21 cellular contexts compared by ENCODE assay signal in genomic region chr14:41457393-41457792, GRCh38.
DNase-seq lines count a peak whose midpoint lies in the region; ATAC-seq and TF ChIP-seq lines count a peak whose summit lies in the region.
"Had no signal": no experiment of that assay in that cellular context is flagged by ENCODE, and none has a peak within 500 bp of the region (broad histone marks: within the 10 kb centered on the region; RNA-seq: fewer than 3 reads in every experiment).

No MANE protein-coding gene starts in this region.

- H3K27ac ChIP-seq in PC-3 (ENCODE audit: low read length), result 0 out of 2 replicates have a peak overlapping the region, but pooled peaks have one; percentile 2
- H3K27ac ChIP-seq: A549; BLaER1 treated with 17β-estradiol and CSF1 and Interleukin-3, amounts not matched to agents 10 nM and 100 nM had no signal

- no peak overlapping the region for H3K9ac ChIP-seq in PC-3 (ENCODE audit: low read length)
- H3K9ac ChIP-seq: BLaER1 treated with 17β-estradiol and CSF1 and Interleukin-3, amounts not matched to agents 10 nM and 100 nM had no signal

- no peak overlapping the region for H3K4me3 ChIP-seq in PC-3 (ENCODE audit: low read length)
- no peak overlapping the region for H3K4me3 ChIP-seq in fibroblast of pulmonary artery (replicated peaks; ENCODE audit: low read depth, low read length)
- no peak overlapping the region for H3K4me3 ChIP-seq in retinal pigment epithelial cell (ENCODE audit: low read length)
- H3K4me3 ChIP-seq: A549; BLaER1 treated with 17β-estradiol and CSF1 and Interleukin-3, amounts not matched to agents 10 nM and 100 nM; GM23338 had no signal

- intact Hi-C loops in PC-3 (cut with micrococcal nuclease), result loop anchor here (5.0 kb wide), 1 partner anchor 65 kb away; no protein-coding TSS in a partner anchor

- CTCF ChIA-PET in PC-3 (lab: Charles Lee), result no interaction called here

- BruUV-seq in PC-3 (replicated peaks; lab: Mats Ljungman, UMichigan), result no TSS peak

- peaks cover 12% of the 10 kb centered on the region; the same call in 1 of the 2 replicates for H3K4me1 ChIP-seq in PC-3 (ENCODE audit: insufficient read depth, low read length)
- H3K4me1 ChIP-seq: A549; BE2C; BLaER1 treated with 17β-estradiol and CSF1 and Interleukin-3, amounts not matched to agents 10 nM and 100 nM had no signal

- no peaks in the 10 kb centered on the region for H3K9me2 ChIP-seq in PC-3 (replicated peaks; ENCODE audit: low read length)

- H3K4me2 ChIP-seq in PC-3 (ENCODE audit: low read length), result no peak overlapping the region
- H3K4me2 ChIP-seq: A549; BLaER1 treated with 17β-estradiol and CSF1 and Interleukin-3, amounts not matched to agents 10 nM and 100 nM; GM23338 had no signal

- peak; percentile 93 for ATAC-seq in PC-3
- ATAC-seq in HG02870 (IDR thresholded peaks at IDR 0.05; ENCODE audit: unreplicated experiment), result no peak
- ATAC-seq: A549, GM23338, HCT116 had no signal

- TF ChIP-seq CTCF in PC-3 (conservative IDR thresholded peaks at IDR 0.05; ENCODE audit: low read depth, low read length) (no peak), fibroblast of pulmonary artery (IDR thresholded peaks at IDR 0.05; ENCODE audit: low read length, missing control alignments) (no peak), retinal pigment epithelial cell (conservative IDR thresholded peaks at IDR 0.05; ENCODE audit: low read depth, low read length) (no peak)

- H3K9me3 ChIP-seq in PC-3 (ENCODE audit: low read length), result no peaks in the 10 kb centered on the region
- H3K9me3 ChIP-seq: A549; BE2C; BLaER1 treated with 17β-estradiol and CSF1 and Interleukin-3, amounts not matched to agents 10 nM and 100 nM had no signal

- POLR2A ChIA-PET in PC-3 (lab: Charles Lee; ENCODE audit: unreplicated experiment), result no interaction called here

- H2AFZ ChIP-seq in PC-3 (ENCODE audit: low read length), result no peak overlapping the region
- H2AFZ ChIP-seq: GM23338 had no signal

- H3F3A ChIP-seq in PC-3 (ENCODE audit: low read length, unreplicated experiment), result no peaks in the 10 kb centered on the region

- H3K36me3 ChIP-seq in PC-3 (ENCODE audit: low read depth, low read length), result no peaks in the 10 kb centered on the region
- H3K36me3 ChIP-seq: BE2C; BLaER1 treated with 17β-estradiol and CSF1 and Interleukin-3, amounts not matched to agents 10 nM and 100 nM had no signal

- DNase-seq in PC-3 (peak; percentile 44), fibroblast of pulmonary artery (ENCODE audit: low read depth) (peak; percentile 18), retinal pigment epithelial cell (ENCODE audit: low read depth) (peak; percentile 21), mesenteric fat pad (ENCODE audit: low spot score) (no peak), GF-D8 (lab: John Stamatoyannopoulos, UW) (no peak)
- DNase-seq: 8988T; ACHN; AML-193; BE2C; CD4-positive, alpha-beta T cell; CD8-positive, alpha-beta memory T cell; DMS 273 treated with DMSO at 0.1 percent for 48 hours; DMS79; EL; GDM1; H9 had no signal

- no peaks in the 10 kb centered on the region for H3K79me2 ChIP-seq in PC-3 (ENCODE audit: low read length)

- no peaks in the 10 kb centered on the region for H4K20me1 ChIP-seq in PC-3 (ENCODE audit: low read length)
- H4K20me1 ChIP-seq: BLaER1 treated with 17β-estradiol and CSF1 and Interleukin-3, amounts not matched to agents 10 nM and 100 nM had no signal

- H3K27me3 ChIP-seq in PC-3 (ENCODE audit: low read length), result no peaks in the 10 kb centered on the region
- H3K27me3 ChIP-seq: BE2C; BLaER1 treated with 17β-estradiol and CSF1 and Interleukin-3, amounts not matched to agents 10 nM and 100 nM had no signal

Comparison
In these comparisons a context has a peak if more than half of its experiments do, and no peak if none do; other contexts are left out.
1. DNase-seq: peak in PC-3 (single experiment), fibroblast of pulmonary artery (single experiment) and retinal pigment epithelial cell (single experiment); none in mesenteric fat pad (single experiment) and GF-D8 (single experiment).